Comparison of ENCODE assay signal across 11 cellular contexts in the genomic region with DNA sequence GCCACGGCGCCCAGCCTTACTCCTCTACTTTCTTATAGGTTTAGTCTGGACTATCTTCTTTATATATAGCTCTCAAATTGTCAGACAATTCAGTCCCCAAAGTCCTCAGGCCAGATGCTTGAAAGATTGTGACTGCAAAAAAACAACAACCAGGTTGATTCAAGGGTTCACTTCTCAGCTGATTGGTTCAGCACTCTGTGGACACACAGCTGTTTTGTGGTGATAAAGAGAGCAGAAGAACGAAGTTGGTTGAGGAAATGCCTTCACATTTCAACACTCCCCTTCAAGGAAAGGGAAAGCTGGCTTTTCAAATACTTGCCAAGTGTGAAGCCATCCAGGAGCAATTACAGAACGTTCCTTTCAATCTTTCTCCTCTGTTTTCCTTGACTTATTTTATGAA.
DNase-seq lines count a peak whose midpoint lies in the region; ATAC-seq and TF ChIP-seq lines count a peak whose summit lies in the region.
"Had no signal": no experiment of that assay in that cellular context is flagged by ENCODE, and none has a peak within 500 bp of the region (broad histone marks: within the 10 kb centered on the region; RNA-seq: fewer than 3 reads in every experiment).

No MANE protein-coding gene starts in this region.

- H3K4me3 Mint-ChIP-seq in activated CD4-positive, alpha-beta memory T cell treated with anti-CD3 and anti-CD28 coated beads for 36 hours: no peak overlapping the region
- H3K4me3 Mint-ChIP-seq: activated CD4-positive, alpha-beta T cell treated with anti-CD3 and anti-CD28 coated beads, Interleukin-2, amount 10 ng/mL, durations not matched to agents 7 days and 5 days; activated naive CD4-positive, alpha-beta T cell treated with anti-CD3 and anti-CD28 coated beads for 36 hours had no signal

- in situ Hi-C loops in astrocyte of the spinal cord (cut with HindIII; ENCODE audit: low sequenced_read_pairs): no loop called here

- peak; percentile 30 to 67 for ATAC-seq in upper lobe of left lung (ENCODE audit: low FRiP score in 2 of 2)

- no peak overlapping the region for H3K4me3 ChIP-seq in MM.1S (ENCODE audit: low read length)
- no peak overlapping the region for H3K4me3 ChIP-seq in astrocyte of the spinal cord (ENCODE audit: low read depth, low read length)
- H3K4me3 ChIP-seq in upper lobe of left lung: no peak overlapping the region
- H3K4me3 ChIP-seq in dorsolateral prefrontal cortex: no peak overlapping the region

- TF ChIP-seq POLR2A in upper lobe of left lung (IDR thresholded peaks at IDR 0.05): no peak

- H4K20me1 ChIP-seq in MM.1S (ENCODE audit: insufficient read depth, low read length): no peaks in the 10 kb centered on the region

- H3K9me3 ChIP-seq in MM.1S (replicated peaks; ENCODE audit: insufficient read depth, low read length) (no peaks in the 10 kb centered on the region), upper lobe of left lung (no peaks in the 10 kb centered on the region)

- H3K36me3 Mint-ChIP-seq in activated CD4-positive, alpha-beta memory T cell treated with anti-CD3 and anti-CD28 coated beads for 36 hours: no peaks in the 10 kb centered on the region

- POLR2A ChIA-PET in activated CD4-positive, alpha-beta memory T cell treated with anti-CD3 and anti-CD28 coated beads for 36 hours (lab: Charles Lee): no interaction called here

- CTCF ChIA-PET in activated CD4-positive, alpha-beta memory T cell treated with anti-CD3 and anti-CD28 coated beads for 36 hours (lab: Charles Lee): no interaction called here

- H3K27me3 ChIP-seq in MM.1S (replicated peaks; ENCODE audit: insufficient read depth, low read length) (no peaks in the 10 kb centered on the region), upper lobe of left lung (no peaks in the 10 kb centered on the region), dorsolateral prefrontal cortex (no peaks in the 10 kb centered on the region)

- H3K27ac Mint-ChIP-seq in activated CD4-positive, alpha-beta memory T cell treated with anti-CD3 and anti-CD28 coated beads for 36 hours: no peak overlapping the region
- H3K27ac Mint-ChIP-seq: activated CD4-positive, alpha-beta T cell treated with anti-CD3 and anti-CD28 coated beads, Interleukin-2, amount 10 ng/mL, durations not matched to agents 7 days and 5 days; activated naive CD4-positive, alpha-beta T cell treated with anti-CD3 and anti-CD28 coated beads for 36 hours had no signal

- H3K36me3 ChIP-seq in MM.1S (replicated peaks; ENCODE audit: insufficient read depth, low read length): no peaks in the 10 kb centered on the region
- H3K36me3 ChIP-seq in upper lobe of left lung: no peaks in the 10 kb centered on the region

- H3K4me1 ChIP-seq in MM.1S (ENCODE audit: low read length): peaks cover 24% of the 10 kb centered on the region
- peaks cover 6 to 37% (median 14%) of the 10 kb centered on the region in 4 donors for H3K4me1 ChIP-seq in upper lobe of left lung

- peaks cover 3% of the 10 kb centered on the region for H3F3A ChIP-seq in MM.1S (ENCODE audit: insufficient read depth, low read length)

- 33 to 35% methylated on average over 4 of the region's 4 CpGs for WGBS in upper lobe of left lung, 2 donors

- peak overlapping the region; percentile 8; the same call in 1 of the 2 replicates for H3K4me2 ChIP-seq in MM.1S (ENCODE audit: low read depth, low read length)

- no peaks in the 10 kb centered on the region for H3K9me3 Mint-ChIP-seq in activated CD4-positive, alpha-beta memory T cell treated with anti-CD3 and anti-CD28 coated beads for 36 hours
- H3K9me3 Mint-ChIP-seq: activated CD4-positive, alpha-beta T cell treated with anti-CD3 and anti-CD28 coated beads, Interleukin-2, amount 10 ng/mL, durations not matched to agents 7 days and 5 days; activated naive CD4-positive, alpha-beta T cell treated with anti-CD3 and anti-CD28 coated beads for 36 hours had no signal

- H3K79me2 ChIP-seq in MM.1S (ENCODE audit: low read length): no peaks in the 10 kb centered on the region

- peak; percentile 44 for DNase-seq in MM.1S
- DNase-seq in astrocyte of the spinal cord (ENCODE audit: low read depth, low spot score): peak; percentile 25
- peak; percentile 24 for DNase-seq in kidney glomerular epithelial cell (lab: John Stamatoyannopoulos, UW)
- DNase-seq in upper lobe of left lung: peak in 1 of 2 donors; percentile 54
- DNase-seq in activated CD8-positive, alpha-beta memory T cell treated with anti-CD3 and anti-CD28 coated beads, Interleukin-2, amount 50 U/mL, for 48 hours: no peak
- DNase-seq in activated CD4-positive, alpha-beta memory T cell treated with anti-CD3 and anti-CD28 coated beads for 36 hours: no peak
- no peak for DNase-seq in dorsolateral prefrontal cortex
- DNase-seq: activated CD4-positive, alpha-beta T cell treated with anti-CD3 and anti-CD28 coated beads, Interleukin-2, amount 10 ng/mL, durations not matched to agents 7 days and 5 days; activated naive CD4-positive, alpha-beta T cell treated with anti-CD3 and anti-CD28 coated beads for 36 hours; NCI-H526 treated with DMSO at 0.1 percent for 48 hours; stimulated activated CD4-positive, alpha-beta T cell treated with anti-CD3 and anti-CD28 coated beads, Interleukin-15, amount 100 ng/mL, for 24 hours had no signal

- no peak for TF ChIP-seq CTCF in MM.1S (IDR thresholded peaks at IDR 0.05; ENCODE audit: low read length)
- TF ChIP-seq CTCF in astrocyte of the spinal cord (IDR thresholded peaks at IDR 0.05; ENCODE audit: low read depth, low read length): no peak
- TF ChIP-seq CTCF in upper lobe of left lung (IDR thresholded peaks at IDR 0.05): no peak
- no peak for TF ChIP-seq CTCF in dorsolateral prefrontal cortex (IDR thresholded peaks at IDR 0.05 in 54 of 56, conservative IDR thresholded peaks at IDR 0.05 in 2 of 56; ENCODE audit: low read depth in 1 of 56, partially characterized antibody in 56 of 56)

- H3K27me3 Mint-ChIP-seq in activated CD4-positive, alpha-beta memory T cell treated with anti-CD3 and anti-CD28 coated beads for 36 hours: peaks cover 9% of the 10 kb centered on the region

- no peak overlapping the region for H3K9ac ChIP-seq in MM.1S (ENCODE audit: low read length)

- intact Hi-C loops in activated CD4-positive, alpha-beta memory T cell treated with anti-CD3 and anti-CD28 coated beads for 36 hours (cut with micrococcal nuclease): no loop called here
- intact Hi-C loops in dorsolateral prefrontal cortex (cut with DNase I): no loop called here

- H3K4me1 Mint-ChIP-seq in activated CD4-positive, alpha-beta memory T cell treated with anti-CD3 and anti-CD28 coated beads for 36 hours (ENCODE audit: low read depth): no peaks in the 10 kb centered on the region
- H3K4me1 Mint-ChIP-seq: activated CD4-positive, alpha-beta T cell treated with anti-CD3 and anti-CD28 coated beads, Interleukin-2, amount 10 ng/mL, durations not matched to agents 7 days and 5 days had no signal

- H3K27ac ChIP-seq in MM.1S (ENCODE audit: low read length): peak overlapping the region; percentile 1; the same call in 1 of the 2 replicates
- peak overlapping the region; percentile 20 to 67 (median 65) for H3K27ac ChIP-seq in upper lobe of left lung
- no peak overlapping the region for H3K27ac ChIP-seq in dorsolateral prefrontal cortex

- no peaks in the 10 kb centered on the region for H3K9me2 ChIP-seq in MM.1S (replicated peaks; ENCODE audit: insufficient read depth, low read length)

- peak in 1 of 4 donors; percentile 75 for TF ChIP-seq EP300 in upper lobe of left lung (IDR thresholded peaks at IDR 0.05)

- H2AFZ ChIP-seq in MM.1S (ENCODE audit: low read length): no peak overlapping the region

Comparison
In these comparisons a context has a peak if more than half of its experiments do, and no peak if none do; other contexts are left out.
1. DNase-seq: peak in MM.1S (single experiment), astrocyte of the spinal cord (single experiment) and kidney glomerular epithelial cell (single experiment); none in activated CD8-positive, alpha-beta memory T cell treated with anti-CD3 and anti-CD28 coated beads, Interleukin-2, amount 50 U/mL, for 48 hours (single experiment), activated CD4-positive, alpha-beta memory T cell treated with anti-CD3 and anti-CD28 coated beads for 36 hours (single experiment) and dorsolateral prefrontal cortex (0 of 10).
2. H3K27ac ChIP-seq: peak in MM.1S (single experiment) and upper lobe of left lung (4 of 4); none in dorsolateral prefrontal cortex (0 of 59).